ENCODE assay signal across 22 cellular contexts in genomic region chr20:46741924-46742692, GRCh38. TPM values are rescaled to one million over a fixed set of nuclear protein-coding genes. Genes with fewer than 3 reads are reported as not detected.
"Had no signal": no experiment of that assay in that cellular context is flagged by ENCODE, and none has a peak within 500 bp of the region (broad histone marks: within the 10 kb centered on the region; RNA-seq: fewer than 3 reads in every experiment).

No MANE protein-coding gene starts in this region.

- H3K27ac ChIP-seq: coronary artery, left lung, lower lobe of right lung, ovary, psoas muscle, thoracic aorta, transverse colon, upper lobe of right lung, uterus had no signal

- H3K36me3 ChIP-seq: left lung, lower lobe of right lung, ovary, thoracic aorta, transverse colon, upper lobe of right lung, uterus had no signal

- H3K27me3 ChIP-seq: ovary had no signal

- H3K4me3 ChIP-seq: coronary artery, left lung, lower lobe of right lung, ovary, psoas muscle, thoracic aorta, transverse colon, upper lobe of right lung, uterus had no signal

- H3K4me1 ChIP-seq: left lung, lower lobe of right lung, psoas muscle, transverse colon, upper lobe of right lung, uterus had no signal

- H3K9me3 ChIP-seq: left lung, lower lobe of right lung, ovary, psoas muscle, thoracic aorta, transverse colon, upper lobe of right lung, uterus had no signal

- DNase-seq: dermis blood vessel endothelial cell; effector memory CD8-positive, alpha-beta T cell; hypothalamus; left lung; lower lobe of right lung; natural killer cell; occipital lobe; ovary; posterior cingulate gyrus; psoas muscle; right cardiac atrium; small intestine; stimulated activated CD4-positive, alpha-beta T cell treated with anti-CD3 and anti-CD28 coated beads, Interleukin-15, amount 100 ng/mL, for 24 hours; stimulated activated CD4-positive, alpha-beta T cell treated with anti-CD3 and anti-CD28 coated beads, Interleukin-2, amount 100 ng/mL, for 48 hours; stimulated activated naive B cell treated with anti-CD40 and anti-IgM and Interleukin-4, amounts not matched to agents 10 μg/mL and 1 μg/mL and 100 μg/mL, for 72 hours; transverse colon; upper lobe of right lung; uterus had no signal

- ATAC-seq: effector memory CD8-positive, alpha-beta T cell; left lung; lower lobe of right lung; natural killer cell; psoas muscle; right cardiac atrium; stimulated activated naive B cell treated with anti-CD40 and anti-IgM and Interleukin-4, amounts not matched to agents 10 μg/mL and 1 μg/mL and 100 μg/mL, for 72 hours; upper lobe of right lung had no signal

RNA-seq across cellular contexts. Expression of gene SLC2A10, which starts 32.7 kb away (rescaled TPM):
- polyA plus RNA-seq: keratinocyte, neural cell had no signal
